ENCODE assay signal across 7 cellular contexts in the genomic region with DNA sequence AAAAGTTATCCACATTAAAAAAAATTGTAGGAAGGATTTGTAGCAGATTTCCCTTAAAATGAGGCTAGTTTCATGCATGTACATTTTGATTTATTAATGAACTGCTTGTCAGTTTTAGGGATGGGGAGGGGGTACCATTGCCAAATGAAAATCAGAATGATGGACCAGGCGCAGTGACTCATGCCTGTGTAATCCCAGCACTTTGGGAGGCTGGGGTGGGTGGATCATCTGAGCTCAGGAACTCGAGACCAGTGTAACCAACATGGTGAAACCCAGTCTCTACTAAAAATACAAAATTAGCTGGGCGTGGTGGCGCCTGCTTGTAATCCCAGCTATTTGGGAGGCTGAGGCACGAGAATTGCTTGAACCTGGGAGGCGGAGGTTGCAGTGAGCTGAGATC. TPM values are rescaled to one million over a fixed set of nuclear protein-coding genes. Genes with fewer than 3 reads are reported as not detected.
DNase-seq lines count a peak whose midpoint lies in the region; ATAC-seq and TF ChIP-seq lines count a peak whose summit lies in the region.
"Not testable (repeated sequence)": the region's sequence is repeated elsewhere in the genome, so short reads cannot be mapped to it uniquely, and the experiment has no call there.

No MANE protein-coding gene starts in this region.

- peak overlapping the region; percentile 83 to 92 (median 91) for H3K4me3 Mint-ChIP-seq in CD8-positive, alpha-beta memory T cell
- peak overlapping the region; percentile 87 for H3K4me3 Mint-ChIP-seq in activated T-helper 1 cell treated with anti-CD3 and anti-CD28 coated beads, Interleukin-12 subunit alpha, Interleukin-12 subunit beta, Interleukin-2, Interleukin-4 antibody, amounts not matched to agents 30 ng/mL and 10 ng/mL and 1 ng/mL, durations not matched to agents 14 hours and 24 hours and 36 hours
- peak overlapping the region; percentile 83 for H3K4me3 Mint-ChIP-seq in neural crest cell

- peak overlapping the region; percentile 79 to 97 (median 93) for H3K27ac Mint-ChIP-seq in CD8-positive, alpha-beta memory T cell
- peak overlapping the region; percentile 88 for H3K27ac Mint-ChIP-seq in activated T-helper 1 cell treated with anti-CD3 and anti-CD28 coated beads, Interleukin-12 subunit alpha, Interleukin-12 subunit beta, Interleukin-2, Interleukin-4 antibody, amounts not matched to agents 30 ng/mL and 10 ng/mL and 1 ng/mL, durations not matched to agents 14 hours and 24 hours and 36 hours
- H3K27ac Mint-ChIP-seq in neural crest cell (ENCODE audit: unreplicated experiment) = not testable (repeated sequence)

- peak overlapping the region; percentile 34 for H3K27ac ChIP-seq in CD8-positive, alpha-beta memory T cell (ENCODE audit: low read depth, low read length)
- H3K27ac ChIP-seq in HUES48 (ENCODE audit: low read depth, low read length) (peak overlapping the region; percentile 65), RWPE2 (ENCODE audit: poor library complexity, severe bottlenecking) (peak overlapping the region; percentile 70), colonic mucosa (peak overlapping the region; percentile 38)

- not testable (repeated sequence) for TF ChIP-seq CTCF in RWPE2 (IDR thresholded peaks at IDR 0.05; ENCODE audit: poor library complexity, severe bottlenecking); colonic mucosa (IDR thresholded peaks at IDR 0.05); neural crest cell (conservative IDR thresholded peaks at IDR 0.05)

- H3K4me1 Mint-ChIP-seq in CD8-positive, alpha-beta memory T cell = peaks cover 75 to 89% (median 89%) of the 10 kb centered on the region in 3 donors
- H3K4me1 Mint-ChIP-seq in activated T-helper 1 cell treated with anti-CD3 and anti-CD28 coated beads, Interleukin-12 subunit alpha, Interleukin-12 subunit beta, Interleukin-2, Interleukin-4 antibody, amounts not matched to agents 30 ng/mL and 10 ng/mL and 1 ng/mL, durations not matched to agents 14 hours and 24 hours and 36 hours (ENCODE audit: low read depth) = peaks cover 81% of the 10 kb centered on the region
- peaks cover 50% of the 10 kb centered on the region for H3K4me1 Mint-ChIP-seq in neural crest cell

- H3K4me3 ChIP-seq in CD8-positive, alpha-beta memory T cell (ENCODE audit: low read length); colonic mucosa: not testable (repeated sequence)
- H3K4me3 ChIP-seq in HUES48 (ENCODE audit: low read depth, low read length) (peak overlapping the region; percentile 63; the same call in 1 of the 2 replicates), RWPE2 (ENCODE audit: severe bottlenecking) (peak overlapping the region; percentile 75), iPS-15b (ENCODE audit: low read depth, low read length) (peak overlapping the region; percentile 15)

- H3K9ac ChIP-seq in HUES48 (ENCODE audit: low read depth, low read length); iPS-15b (ENCODE audit: low read depth, low read length): not testable (repeated sequence)
- peak overlapping the region in 1 of 2 donors; percentile 49 for H3K9ac ChIP-seq in colonic mucosa (ENCODE audit: low read depth in 2 of 2, low read length in 2 of 2)

- H3K27me3 ChIP-seq in CD8-positive, alpha-beta memory T cell (ENCODE audit: insufficient read depth, low read length, poor library complexity, severe bottlenecking); RWPE2 (ENCODE audit: insufficient read depth, poor library complexity, severe bottlenecking); colonic mucosa: not testable (repeated sequence)
- peaks cover 29% of the 10 kb centered on the region for H3K27me3 ChIP-seq in HUES48 (ENCODE audit: control insufficient read depth, insufficient read depth, low read length)
- H3K27me3 ChIP-seq in iPS-15b (ENCODE audit: control insufficient read depth, insufficient read depth, low read length) = peaks cover 25% of the 10 kb centered on the region

- ATAC-seq in RWPE2 (ENCODE audit: low read depth) = not testable (repeated sequence)

- not testable (repeated sequence) for DNase-seq in CD8-positive, alpha-beta memory T cell; RWPE2 (ENCODE audit: low spot score); activated T-helper 1 cell treated with anti-CD3 and anti-CD28 coated beads, Interleukin-12 subunit alpha, Interleukin-12 subunit beta, Interleukin-2, Interleukin-4 antibody, amounts not matched to agents 30 ng/mL and 10 ng/mL and 1 ng/mL, durations not matched to agents 14 hours and 24 hours and 36 hours (ENCODE audit: low spot score); neural crest cell (ENCODE audit: low read depth, low spot score)
- peak; percentile 17 for DNase-seq in colonic mucosa

- CTCF ChIA-PET in CD8-positive, alpha-beta memory T cell (lab: Charles Lee) = interaction anchor here (1.2 to 4.4 kb wide), 4 partner anchors 13 to 97 kb away, joined by 3 to 28 read pairs (median 8); a partner anchor contains a TSS

- H3K9me3 ChIP-seq in CD8-positive, alpha-beta memory T cell (ENCODE audit: low read length); HUES48 (ENCODE audit: control insufficient read depth, insufficient read depth, low read length); RWPE2 (ENCODE audit: severe bottlenecking); colonic mucosa; iPS-15b (ENCODE audit: control insufficient read depth, insufficient read depth, low read length): not testable (repeated sequence)

- H3K4me1 ChIP-seq in CD8-positive, alpha-beta memory T cell (ENCODE audit: insufficient read depth, low read length) = peaks cover 56% of the 10 kb centered on the region
- H3K4me1 ChIP-seq in HUES48 (ENCODE audit: control insufficient read depth, insufficient read depth, low read length) = peaks cover 38% of the 10 kb centered on the region
- H3K4me1 ChIP-seq in RWPE2 (ENCODE audit: insufficient read depth, poor library complexity, severe bottlenecking) = peaks cover 22% of the 10 kb centered on the region
- H3K4me1 ChIP-seq in colonic mucosa = not testable (repeated sequence)
- H3K4me1 ChIP-seq in iPS-15b (ENCODE audit: control insufficient read depth, insufficient read depth, low read length) = peaks cover 29% of the 10 kb centered on the region

- intact Hi-C loops in activated T-helper 1 cell treated with anti-CD3 and anti-CD28 coated beads, Interleukin-12 subunit alpha, Interleukin-12 subunit beta, Interleukin-2, Interleukin-4 antibody, amounts not matched to agents 30 ng/mL and 10 ng/mL and 1 ng/mL, durations not matched to agents 14 hours and 24 hours and 36 hours (cut with micrococcal nuclease) = loop anchor here (5.0 to 10.0 kb wide), 6 partner anchors 637 to 1405 kb away; a partner anchor contains a TSS
- intact Hi-C loops in colonic mucosa (cut with DNase I) = not testable (repeated sequence)

- not testable (repeated sequence) for H3K27me3 Mint-ChIP-seq in CD8-positive, alpha-beta memory T cell; activated T-helper 1 cell treated with anti-CD3 and anti-CD28 coated beads, Interleukin-12 subunit alpha, Interleukin-12 subunit beta, Interleukin-2, Interleukin-4 antibody, amounts not matched to agents 30 ng/mL and 10 ng/mL and 1 ng/mL, durations not matched to agents 14 hours and 24 hours and 36 hours (ENCODE audit: insufficient read depth); neural crest cell (ENCODE audit: low read depth)

- H3K36me3 ChIP-seq in CD8-positive, alpha-beta memory T cell (ENCODE audit: insufficient read depth, low read length); HUES48 (ENCODE audit: control insufficient read depth, insufficient read depth, low read length); RWPE2 (ENCODE audit: low read depth); colonic mucosa; iPS-15b (ENCODE audit: control insufficient read depth, insufficient read depth, low read length): not testable (repeated sequence)

- H3K36me3 Mint-ChIP-seq in CD8-positive, alpha-beta memory T cell = peaks cover 6 to 11% (median 9%) of the 10 kb centered on the region in 3 donors
- H3K36me3 Mint-ChIP-seq in activated T-helper 1 cell treated with anti-CD3 and anti-CD28 coated beads, Interleukin-12 subunit alpha, Interleukin-12 subunit beta, Interleukin-2, Interleukin-4 antibody, amounts not matched to agents 30 ng/mL and 10 ng/mL and 1 ng/mL, durations not matched to agents 14 hours and 24 hours and 36 hours (ENCODE audit: low read depth) = peaks cover 19% of the 10 kb centered on the region
- H3K36me3 Mint-ChIP-seq in neural crest cell (ENCODE audit: low read depth) = not testable (repeated sequence)

- POLR2A ChIA-PET in CD8-positive, alpha-beta memory T cell (lab: Charles Lee) = interaction anchor here (0.6 to 1.4 kb wide), 4 partner anchors 9 to 1194 kb away, joined by 3 to 5 read pairs (median 4); a partner anchor contains a TSS

- not testable (repeated sequence) for H3K9me3 Mint-ChIP-seq in CD8-positive, alpha-beta memory T cell; activated T-helper 1 cell treated with anti-CD3 and anti-CD28 coated beads, Interleukin-12 subunit alpha, Interleukin-12 subunit beta, Interleukin-2, Interleukin-4 antibody, amounts not matched to agents 30 ng/mL and 10 ng/mL and 1 ng/mL, durations not matched to agents 14 hours and 24 hours and 36 hours; neural crest cell

RNA-seq across cellular contexts. Expression of a gene that starts 1.8 kb away (rescaled TPM):
- 10 to 100 TPM; 52.9 to 62.8 TPM for total RNA-seq in CD8-positive, alpha-beta memory T cell
- polyA plus RNA-seq in CD8-positive, alpha-beta memory T cell = 181 TPM
- 87.8 and 93.4 TPM in 2 replicates for total RNA-seq in activated T-helper 1 cell treated with anti-CD3 and anti-CD28 coated beads, Interleukin-12 subunit alpha, Interleukin-12 subunit beta, Interleukin-2, Interleukin-4 antibody, amounts not matched to agents 30 ng/mL and 10 ng/mL and 1 ng/mL, durations not matched to agents 14 hours and 24 hours and 36 hours
- total RNA-seq in colonic mucosa (100 to 1,000 TPM in 1 of 2 donors, 10 to 100 TPM in 1; 77.9 to 109 TPM), neural crest cell (34.6 and 40.4 TPM in 2 replicates)
